ENCODE assay signal across 9 cellular contexts in genomic region chr3:63961891-63962290, GRCh38. TPM values are rescaled to one million over a fixed set of nuclear protein-coding genes. Genes with fewer than 3 reads are reported as not detected.
DNase-seq lines count a peak whose midpoint lies in the region; ATAC-seq and TF ChIP-seq lines count a peak whose summit lies in the region.
"Had no signal": no experiment of that assay in that cellular context is flagged by ENCODE, and none has a peak within 500 bp of the region (broad histone marks: within the 10 kb centered on the region; RNA-seq: fewer than 3 reads in every experiment).

No MANE protein-coding gene starts in this region.

- CTCF ChIA-PET in naive thymus-derived CD4-positive, alpha-beta T cell (lab: Charles Lee) = interaction anchor here (0.6 to 15.6 kb wide), 15 partner anchors 11 to 99 kb away, joined by 3 to 249 read pairs (median 5); partner anchors contain the start of gene PSMD6

- no peaks in the 10 kb centered on the region for H3K27me3 Mint-ChIP-seq in naive thymus-derived CD4-positive, alpha-beta T cell

- H3K4me3 Mint-ChIP-seq in naive thymus-derived CD4-positive, alpha-beta T cell = no peak overlapping the region

- no peak overlapping the region for H3K27ac ChIP-seq in colonic mucosa
- no peak overlapping the region for H3K27ac ChIP-seq in naive thymus-derived CD4-positive, alpha-beta T cell (ENCODE audit: low read depth, low read length)

- peak; percentile 82 for ATAC-seq in GM18907 (IDR thresholded peaks at IDR 0.05; ENCODE audit: unreplicated experiment)
- peak; percentile 74 for ATAC-seq in HG03066 (IDR thresholded peaks at IDR 0.05; ENCODE audit: low read depth, unreplicated experiment)
- peak; percentile 96 for ATAC-seq in naive thymus-derived CD4-positive, alpha-beta T cell

- no peaks in the 10 kb centered on the region for H3K9me3 Mint-ChIP-seq in naive thymus-derived CD4-positive, alpha-beta T cell

- POLR2A ChIA-PET in naive thymus-derived CD4-positive, alpha-beta T cell (lab: Charles Lee) = interaction anchor here (0.9 to 2.9 kb wide), 8 partner anchors 9 to 57 kb away, joined by 3 to 15 read pairs (median 5); no protein-coding TSS in a partner anchor

- intact Hi-C loops in colonic mucosa (cut with DNase I) = loop anchor here (2.0 kb wide), 1 partner anchor 33 kb away; no protein-coding TSS in a partner anchor
- intact Hi-C loops in naive thymus-derived CD4-positive, alpha-beta T cell (cut with micrococcal nuclease) = loop anchor here (1.0 to 10.0 kb wide), 6 partner anchors 8 to 523 kb away; partner anchors contain the start of gene PSMD6 (in 1 of the 2)

- H3K4me1 Mint-ChIP-seq in naive thymus-derived CD4-positive, alpha-beta T cell = peaks cover 18 to 57% (median 41%) of the 10 kb centered on the region in 7 donors

- no peaks in the 10 kb centered on the region for H3K36me3 Mint-ChIP-seq in naive thymus-derived CD4-positive, alpha-beta T cell

- H3K27ac Mint-ChIP-seq in naive thymus-derived CD4-positive, alpha-beta T cell = peak overlapping the region in 3 of 9 donors; percentile 20 to 45 (median 41)

- peak; percentile 56 for TF ChIP-seq CTCF in colonic mucosa (IDR thresholded peaks at IDR 0.05)

- H3K27me3 ChIP-seq in colonic mucosa = no peaks in the 10 kb centered on the region
- H3K27me3 ChIP-seq in naive thymus-derived CD4-positive, alpha-beta T cell (ENCODE audit: control insufficient read depth in 2 of 2, insufficient read depth in 2 of 2, low read length in 2 of 2) = no peaks in the 10 kb centered on the region

- H3K9ac ChIP-seq in colonic mucosa (ENCODE audit: low read depth in 2 of 2, low read length in 2 of 2) = no peak overlapping the region

- peak; percentile 47 for DNase-seq in D341Med (ENCODE audit: low spot score)
- peak; percentile 64 for DNase-seq in NCI-H748 treated with DMSO at 0.1 percent for 48 hours (lab: John Stamatoyannopoulos, UW)
- DNase-seq in colonic mucosa = no peak
- peak in 7 of 9 donors; percentile 47 to 74 (median 63) for DNase-seq in naive thymus-derived CD4-positive, alpha-beta T cell
- DNase-seq in occipital lobe (lab: John Stamatoyannopoulos, UW) = no peak
- no peak for DNase-seq in ureter (ENCODE audit: low spot score)

- H3K4me1 ChIP-seq in colonic mucosa = peaks cover 4% of the 10 kb centered on the region
- H3K4me1 ChIP-seq in naive thymus-derived CD4-positive, alpha-beta T cell (ENCODE audit: control insufficient read depth in 2 of 2, insufficient read depth in 2 of 2, low read length in 2 of 2) = peaks cover 7 to 18% of the 10 kb centered on the region in 2 donors

- no peaks in the 10 kb centered on the region for H3K9me3 ChIP-seq in colonic mucosa
- no peaks in the 10 kb centered on the region for H3K9me3 ChIP-seq in naive thymus-derived CD4-positive, alpha-beta T cell (ENCODE audit: control insufficient read depth in 2 of 3, low read length in 3 of 3)

- no peak overlapping the region for H3K4me3 ChIP-seq in colonic mucosa
- H3K4me3 ChIP-seq in naive thymus-derived CD4-positive, alpha-beta T cell (ENCODE audit: low read length) = no peak overlapping the region

- no peaks in the 10 kb centered on the region for H3K36me3 ChIP-seq in colonic mucosa
- no peaks in the 10 kb centered on the region for H3K36me3 ChIP-seq in naive thymus-derived CD4-positive, alpha-beta T cell (ENCODE audit: control insufficient read depth in 2 of 3, insufficient read depth in 3 of 3, low read length in 3 of 3)

RNA-seq across cellular contexts. Expression of gene SCAANT1, which starts 49.7 kb away (rescaled TPM):
- total RNA-seq in colonic mucosa (not detected), occipital lobe (not detected), ureter (not detected)
- total RNA-seq in naive thymus-derived CD4-positive, alpha-beta T cell = not detected
- not detected for polyA plus RNA-seq in naive thymus-derived CD4-positive, alpha-beta T cell
- total RNA-seq: T-helper 2 cell treated with Interferon-gamma antibody and Interleukin-4, amounts not matched to agents 100 ng/mL and 5 ng/mL, for 36 hours had no signal

Comparison
In these comparisons a context has a peak if more than half of its experiments do, and no peak if none do; other contexts are left out.
1. DNase-seq: peak in D341Med (single experiment), NCI-H748 treated with DMSO at 0.1 percent for 48 hours (single experiment) and naive thymus-derived CD4-positive, alpha-beta T cell (7 of 9); none in colonic mucosa (single experiment), occipital lobe (single experiment) and ureter (single experiment).
2. Peak in every context shown above with its lines, with median percentiles within 50 percentile points of each other: ATAC-seq.